In genomic region chr1:109615879-109616278, GRCh38 we compare ENCODE assay signal across 12 cellular contexts. TPM values are rescaled to one million over a fixed set of nuclear protein-coding genes. Genes with fewer than 3 reads are reported as not detected.
A peak's percentile ranks its signal among the peaks of the same experiment; 100 is the strongest.
DNase-seq lines count a peak whose midpoint lies in the region; TF ChIP-seq lines count a peak whose summit lies in the region.
"Had no signal": no experiment of that assay in that cellular context is flagged by ENCODE, and none has a peak within 500 bp of the region (broad histone marks: within the 10 kb centered on the region; RNA-seq: fewer than 3 reads in every experiment).

No MANE protein-coding gene starts in this region.

- H3K4ac ChIP-seq in mesendoderm (ENCODE audit: low read depth, low read length), result no peak overlapping the region

- no peaks in the 10 kb centered on the region for H3K36me3 ChIP-seq in mesendoderm (ENCODE audit: control insufficient read depth, insufficient read depth, low read length)
- H3K36me3 ChIP-seq: thoracic aorta had no signal

- H4K5ac ChIP-seq in mesendoderm (ENCODE audit: low read length), result no peak overlapping the region

- H3K4me2 ChIP-seq in mesendoderm (ENCODE audit: low read length), result no peak overlapping the region

- H3K79me1 ChIP-seq in mesendoderm (ENCODE audit: low read length), result peaks cover 2% of the 10 kb centered on the region

- no peak overlapping the region for H4K8ac ChIP-seq in mesendoderm (ENCODE audit: low read depth, low read length)

- H3K4me3 ChIP-seq in HL-60 (replicated peaks; ENCODE audit: insufficient read depth, low read length) (no peak overlapping the region), fibroblast of villous mesenchyme (ENCODE audit: low read depth, low read length) (no peak overlapping the region), mesendoderm (ENCODE audit: low read length) (no peak overlapping the region)
- H3K4me3 ChIP-seq: thoracic aorta had no signal

- no peak overlapping the region for H3K9ac ChIP-seq in mesendoderm (ENCODE audit: low read length)

- H2AK5ac ChIP-seq in mesendoderm (ENCODE audit: low read length), result no peak overlapping the region

- H3K79me2 ChIP-seq in mesendoderm (ENCODE audit: control insufficient read depth, insufficient read depth, low read length), result peaks cover 3% of the 10 kb centered on the region

- peaks cover 2% of the 10 kb centered on the region for H3K4me1 ChIP-seq in mesendoderm (ENCODE audit: control insufficient read depth, low read depth, low read length)

- no peaks in the 10 kb centered on the region for H3K27me3 ChIP-seq in HL-60 (ENCODE audit: insufficient read depth, poor library complexity, severe bottlenecking)
- H3K27me3 ChIP-seq in mesendoderm (ENCODE audit: insufficient read depth, low read length, poor library complexity), result no peaks in the 10 kb centered on the region

- no peak overlapping the region for H3K18ac ChIP-seq in mesendoderm (ENCODE audit: low read length)

- no peak overlapping the region for H3K23ac ChIP-seq in mesendoderm (ENCODE audit: low read length)

- H3K27ac ChIP-seq in HL-60 (replicated peaks) (peak overlapping the region; percentile 67), mesendoderm (ENCODE audit: low read depth, low read length) (no peak overlapping the region)

- WGBS in mesendoderm (ENCODE audit: extremely low coverage, insufficient coverage, low lambda C conversion rate), result no CpG with 5 or more reads among the region's 3 CpGs

- TF ChIP-seq CTCF in HL-60 (IDR thresholded peaks at IDR 0.05; ENCODE audit: insufficient read depth, low read length) (no peak), fibroblast of villous mesenchyme (IDR thresholded peaks at IDR 0.05; ENCODE audit: insufficient read depth, low read depth, low read length) (no peak)

- DNase-seq in HL-60 (ENCODE audit: low read depth in 1 of 2, low spot score in 1 of 2) (peak; percentile 81 to 95), SKM-1 treated with dmso at 0.1 percent for 144 hours (lab: John Stamatoyannopoulos, UW; ENCODE audit: unreplicated experiment) (peak; percentile 99), fibroblast of villous mesenchyme (ENCODE audit: low read depth) (peak; percentile 26), posterior vena cava (ENCODE audit: low spot score) (peak; percentile 78), NCI-H2029 (lab: John Stamatoyannopoulos, UW) (no peak), mesendoderm (no peak), A172 (ENCODE audit: low spot score) (no peak)
- DNase-seq in activated naive CD4-positive, alpha-beta T cell (lab: John Stamatoyannopoulos, UW), result no peak
- DNase-seq: NCI-H1930, SW 1271 had no signal

- H2BK5ac ChIP-seq in mesendoderm (ENCODE audit: low read length), result no peak overlapping the region

- no peak overlapping the region for H2BK120ac ChIP-seq in mesendoderm (ENCODE audit: low read depth, low read length)

- H3K56ac ChIP-seq in mesendoderm (ENCODE audit: low read length), result no peak overlapping the region

- intact Hi-C loops in posterior vena cava (cut with DNase I), result no loop called here

- no peak overlapping the region for H2BK15ac ChIP-seq in mesendoderm (replicated peaks; ENCODE audit: low read depth)

RNA-seq across cellular contexts. Expression of gene GNAT2, which starts 3.5 kb away (rescaled TPM):
- total RNA-seq in fibroblast of villous mesenchyme (under 0.01 and 0.43 TPM in 2 replicates), posterior vena cava (not detected)
- 0.13 TPM for polyA plus RNA-seq in mesendoderm (2013, experiment 1 of 2)
- polyA plus RNA-seq in mesendoderm (2013, experiment 2 of 2), result 0.25 TPM
- total RNA-seq in A172 (2014; rRNA removed; shearing (Covaris generic)), result 0.41 TPM in 1 of 2 replicates, not detected in the other
- total RNA-seq: kidney epithelial cell, thoracic aorta had no signal

RNA-seq across cellular contexts. Expression of gene AMPD2, which starts 3.8 kb away (rescaled TPM):
- 90.5 and 107 TPM in 2 replicates for total RNA-seq in fibroblast of villous mesenchyme
- 10 to 100 TPM; 33.8 to 39.4 TPM for total RNA-seq in posterior vena cava
- 26.9 TPM for polyA plus RNA-seq in mesendoderm (2013, experiment 1 of 2)
- 26.2 TPM for polyA plus RNA-seq in mesendoderm (2013, experiment 2 of 2)
- 47.5 and 75.8 TPM in 2 replicates for total RNA-seq in A172 (2014; rRNA removed; shearing (Covaris generic))

RNA-seq across cellular contexts. Expression of gene GSTM4, which starts 40.0 kb away (rescaled TPM):
- 11.7 and 15.1 TPM in 2 replicates for total RNA-seq in fibroblast of villous mesenchyme
- total RNA-seq in posterior vena cava, result 10 to 100 TPM; 21.2 to 35.4 TPM
- polyA plus RNA-seq in mesendoderm (2013, experiment 1 of 2), result 9.2 TPM
- polyA plus RNA-seq in mesendoderm (2013, experiment 2 of 2), result 9.5 TPM
- total RNA-seq in A172 (2014; rRNA removed; shearing (Covaris generic)), result 35.7 and 41.8 TPM in 2 replicates

RNA-seq across cellular contexts. Expression of gene GSTM2, which starts 52.0 kb away (rescaled TPM):
- total RNA-seq in fibroblast of villous mesenchyme (16.8 and 19.0 TPM in 2 replicates), posterior vena cava (10 to 100 TPM; 29.2 to 45.9 TPM)
- polyA plus RNA-seq in mesendoderm (2013, experiment 1 of 2), result 10.1 TPM
- 10.5 TPM for polyA plus RNA-seq in mesendoderm (2013, experiment 2 of 2)
- total RNA-seq in A172 (2014; rRNA removed; shearing (Covaris generic)), result 8.9 and 16.9 TPM in 2 replicates

Comparison
In these comparisons a context has a peak if more than half of its experiments do, and no peak if none do; other contexts are left out.
1. DNase-seq: peak in HL-60 (2 of 2), SKM-1 treated with dmso at 0.1 percent for 144 hours (single experiment), fibroblast of villous mesenchyme (single experiment) and posterior vena cava (single experiment); none in NCI-H2029 (single experiment), mesendoderm (single experiment), A172 (single experiment) and activated naive CD4-positive, alpha-beta T cell (0 of 4).